ENCODE assay signal across 1 cellular context in the genomic region with DNA sequence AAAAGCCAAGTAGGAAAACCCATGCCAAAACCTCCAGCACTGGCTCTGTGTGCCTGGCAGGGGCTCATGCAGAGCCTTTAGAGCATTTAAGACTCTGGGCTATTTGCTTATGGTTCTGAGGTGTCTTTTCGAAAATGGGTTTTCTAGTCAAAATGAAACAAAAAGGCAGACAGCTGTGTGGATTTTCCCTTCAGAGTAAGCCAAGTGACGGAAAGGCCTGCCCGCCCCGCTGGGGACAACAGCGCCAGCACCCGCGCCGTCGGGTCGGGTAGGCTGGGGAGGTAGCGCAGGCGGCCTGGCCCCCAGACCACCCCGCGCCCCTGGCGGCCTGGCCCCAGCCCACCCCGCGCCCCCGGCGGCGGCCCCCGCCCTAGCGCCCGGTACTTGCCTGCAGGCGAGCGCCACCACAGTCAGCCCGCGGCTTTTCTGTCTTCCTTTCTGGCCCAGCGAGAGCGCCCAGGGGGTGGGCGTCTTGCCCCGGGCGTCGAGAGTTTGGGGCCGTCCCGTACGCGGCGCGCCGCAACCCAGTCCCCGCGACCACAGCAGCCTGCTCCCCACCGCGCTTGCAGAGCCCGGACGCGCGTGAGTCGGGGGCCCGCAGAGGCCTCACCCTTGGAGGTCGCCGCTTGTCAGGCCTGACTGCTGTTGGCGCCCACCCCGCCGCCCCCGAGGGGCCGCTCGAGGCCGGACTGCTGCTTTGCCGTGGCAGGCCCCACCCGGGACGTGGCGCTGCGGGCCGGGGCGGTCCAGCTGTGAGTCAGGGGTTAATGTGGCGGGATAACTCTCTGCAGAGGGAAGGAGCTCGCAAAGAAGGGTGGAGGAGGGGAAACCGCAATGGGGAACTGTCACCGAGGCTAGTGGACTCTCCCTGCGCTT.
A peak's percentile ranks its signal among the peaks of the same experiment; 100 is the strongest.
TF ChIP-seq lines count a peak whose summit lies in the region.

A gene with protein sequence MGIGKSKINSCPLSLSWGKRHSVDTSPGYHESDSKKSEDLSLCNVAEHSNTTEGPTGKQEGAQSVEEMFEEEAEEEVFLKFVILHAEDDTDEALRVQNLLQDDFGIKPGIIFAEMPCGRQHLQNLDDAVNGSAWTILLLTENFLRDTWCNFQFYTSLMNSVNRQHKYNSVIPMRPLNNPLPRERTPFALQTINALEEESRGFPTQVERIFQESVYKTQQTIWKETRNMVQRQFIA (minus strand): TSS at position 771 of the 876 bp plus-strand sequence. CDS start 21,223 bp downstream, outside the sequence.

TF ChIP-seq in HepG2, 621 proteins besides CTCF, POLR2A, EP300 and RAD21 (continued from another document and continues in another):
- TF ChIP-seq CBX2 (IDR thresholded peaks at IDR 0.05; ENCODE audit: low read depth, low read length) (no peak), CBX2 (CRISPR knock-in tag; IDR thresholded peaks at IDR 0.05; ENCODE audit: low read depth) (no peak), ZNF674 (CRISPR knock-in tag; IDR thresholded peaks at IDR 0.05; ENCODE audit: low read depth) (no peak), SP1 (IDR thresholded peaks at IDR 0.05) (no peak), SP1 (CRISPR knock-in tag; IDR thresholded peaks at IDR 0.05) (no peak), AGO2 (optimal IDR thresholded peaks at IDR 0.05; ENCODE audit: low read depth, low read length) (peak; percentile 89), ZNF552 (CRISPR knock-in tag; IDR thresholded peaks at IDR 0.05; ENCODE audit: borderline replicate concordance) (no peak), ZNF567 (CRISPR knock-in tag; IDR thresholded peaks at IDR 0.05; ENCODE audit: borderline replicate concordance) (no peak), TP53 (CRISPR knock-in tag; conservative IDR thresholded peaks at IDR 0.05) (no peak), GTF3A (CRISPR knock-in tag; conservative IDR thresholded peaks at IDR 0.05) (no peak), ZNF883 (CRISPR knock-in tag; IDR thresholded peaks at IDR 0.05; ENCODE audit: not compliant biosample characterization) (peak; percentile 38), ZNF274 (CRISPR knock-in tag; IDR thresholded peaks at IDR 0.05) (no peak), ZNF253 (CRISPR knock-in tag; IDR thresholded peaks at IDR 0.05; ENCODE audit: borderline replicate concordance) (no peak), MED1 (CRISPR knock-in tag; IDR thresholded peaks at IDR 0.05) (no peak), ZNF451 (CRISPR knock-in tag; IDR thresholded peaks at IDR 0.05) (no peak), ATF7-NPFF (CRISPR knock-in tag; IDR thresholded peaks at IDR 0.05; ENCODE audit: low read depth) (peak; percentile 42; the same call in 1 of the 2 replicates), ZFY (CRISPR knock-in tag; IDR thresholded peaks at IDR 0.05) (peak; percentile 45), NRL (CRISPR knock-in tag; IDR thresholded peaks at IDR 0.05; ENCODE audit: borderline replicate concordance) (0 out of 2 replicates have a peak, but pooled peaks have one; percentile 29), ZNF75D (CRISPR knock-in tag; IDR thresholded peaks at IDR 0.05; ENCODE audit: borderline replicate concordance) (no peak), SPEN (CRISPR knock-in tag; IDR thresholded peaks at IDR 0.05; ENCODE audit: low read depth) (no peak), KLF16 (CRISPR knock-in tag; IDR thresholded peaks at IDR 0.05) (no peak), HHEX (CRISPR knock-in tag; IDR thresholded peaks at IDR 0.05) (no peak)
- TF ChIP-seq, protein P1, sequence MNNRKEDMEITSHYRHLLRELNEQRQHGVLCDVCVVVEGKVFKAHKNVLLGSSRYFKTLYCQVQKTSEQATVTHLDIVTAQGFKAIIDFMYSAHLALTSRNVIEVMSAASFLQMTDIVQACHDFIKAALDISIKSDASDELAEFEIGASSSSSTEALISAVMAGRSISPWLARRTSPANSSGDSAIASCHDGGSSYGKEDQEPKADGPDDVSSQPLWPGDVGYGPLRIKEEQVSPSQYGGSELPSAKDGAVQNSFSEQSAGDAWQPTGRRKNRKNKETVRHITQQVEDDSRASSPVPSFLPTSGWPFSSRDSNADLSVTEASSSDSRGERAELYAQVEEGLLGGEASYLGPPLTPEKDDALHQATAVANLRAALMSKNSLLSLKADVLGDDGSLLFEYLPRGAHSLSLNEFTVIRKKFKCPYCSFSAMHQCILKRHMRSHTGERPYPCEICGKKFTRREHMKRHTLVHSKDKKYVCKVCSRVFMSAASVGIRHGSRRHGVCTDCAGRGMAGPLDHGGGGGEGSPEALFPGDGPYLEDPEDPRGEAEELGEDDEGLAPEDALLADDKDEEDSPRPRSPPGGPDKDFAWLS (CRISPR knock-in tag; IDR thresholded peaks at IDR 0.05; ENCODE audit: borderline replicate concordance) = no peak
- TF ChIP-seq, protein P2, sequence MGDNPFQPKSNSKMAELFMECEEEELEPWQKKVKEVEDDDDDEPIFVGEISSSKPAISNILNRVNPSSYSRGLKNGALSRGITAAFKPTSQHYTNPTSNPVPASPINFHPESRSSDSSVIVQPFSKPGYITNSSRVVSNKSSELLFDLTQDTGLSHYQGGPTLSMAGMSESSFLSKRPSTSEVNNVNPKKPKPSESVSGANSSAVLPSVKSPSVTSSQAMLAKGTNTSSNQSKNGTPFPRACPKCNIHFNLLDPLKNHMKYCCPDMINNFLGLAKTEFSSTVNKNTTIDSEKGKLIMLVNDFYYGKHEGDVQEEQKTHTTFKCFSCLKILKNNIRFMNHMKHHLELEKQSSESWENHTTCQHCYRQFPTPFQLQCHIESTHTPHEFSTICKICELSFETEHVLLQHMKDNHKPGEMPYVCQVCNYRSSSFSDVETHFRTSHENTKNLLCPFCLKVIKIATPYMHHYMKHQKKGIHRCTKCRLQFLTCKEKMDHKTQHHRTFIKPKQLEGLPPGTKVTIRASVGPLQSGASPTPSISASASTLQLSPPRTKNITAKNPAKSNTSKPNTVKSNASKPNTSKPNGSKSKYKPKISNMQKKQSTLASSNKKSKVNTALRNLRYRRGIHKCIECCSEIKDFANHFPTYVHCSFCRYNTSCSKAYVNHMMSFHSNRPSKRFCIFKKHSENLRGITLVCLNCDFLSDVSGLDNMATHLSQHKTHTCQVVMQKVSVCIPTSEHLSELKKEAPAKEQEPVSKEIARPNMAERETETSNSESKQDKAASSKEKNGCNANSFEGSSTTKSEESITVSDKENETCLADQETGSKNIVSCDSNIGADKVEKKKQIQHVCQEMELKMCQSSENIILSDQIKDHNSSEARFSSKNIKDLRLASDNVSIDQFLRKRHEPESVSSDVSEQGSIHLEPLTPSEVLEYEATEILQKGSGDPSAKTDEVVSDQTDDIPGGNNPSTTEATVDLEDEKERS (CRISPR knock-in tag; IDR thresholded peaks at IDR 0.05) = no peak
- TF ChIP-seq, protein P3, sequence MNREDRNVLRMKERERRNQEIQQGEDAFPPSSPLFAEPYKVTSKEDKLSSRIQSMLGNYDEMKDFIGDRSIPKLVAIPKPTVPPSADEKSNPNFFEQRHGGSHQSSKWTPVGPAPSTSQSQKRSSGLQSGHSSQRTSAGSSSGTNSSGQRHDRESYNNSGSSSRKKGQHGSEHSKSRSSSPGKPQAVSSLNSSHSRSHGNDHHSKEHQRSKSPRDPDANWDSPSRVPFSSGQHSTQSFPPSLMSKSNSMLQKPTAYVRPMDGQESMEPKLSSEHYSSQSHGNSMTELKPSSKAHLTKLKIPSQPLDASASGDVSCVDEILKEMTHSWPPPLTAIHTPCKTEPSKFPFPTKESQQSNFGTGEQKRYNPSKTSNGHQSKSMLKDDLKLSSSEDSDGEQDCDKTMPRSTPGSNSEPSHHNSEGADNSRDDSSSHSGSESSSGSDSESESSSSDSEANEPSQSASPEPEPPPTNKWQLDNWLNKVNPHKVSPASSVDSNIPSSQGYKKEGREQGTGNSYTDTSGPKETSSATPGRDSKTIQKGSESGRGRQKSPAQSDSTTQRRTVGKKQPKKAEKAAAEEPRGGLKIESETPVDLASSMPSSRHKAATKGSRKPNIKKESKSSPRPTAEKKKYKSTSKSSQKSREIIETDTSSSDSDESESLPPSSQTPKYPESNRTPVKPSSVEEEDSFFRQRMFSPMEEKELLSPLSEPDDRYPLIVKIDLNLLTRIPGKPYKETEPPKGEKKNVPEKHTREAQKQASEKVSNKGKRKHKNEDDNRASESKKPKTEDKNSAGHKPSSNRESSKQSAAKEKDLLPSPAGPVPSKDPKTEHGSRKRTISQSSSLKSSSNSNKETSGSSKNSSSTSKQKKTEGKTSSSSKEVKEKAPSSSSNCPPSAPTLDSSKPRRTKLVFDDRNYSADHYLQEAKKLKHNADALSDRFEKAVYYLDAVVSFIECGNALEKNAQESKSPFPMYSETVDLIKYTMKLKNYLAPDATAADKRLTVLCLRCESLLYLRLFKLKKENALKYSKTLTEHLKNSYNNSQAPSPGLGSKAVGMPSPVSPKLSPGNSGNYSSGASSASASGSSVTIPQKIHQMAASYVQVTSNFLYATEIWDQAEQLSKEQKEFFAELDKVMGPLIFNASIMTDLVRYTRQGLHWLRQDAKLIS (CRISPR knock-in tag; IDR thresholded peaks at IDR 0.05) = no peak
- TF ChIP-seq, protein P4, sequence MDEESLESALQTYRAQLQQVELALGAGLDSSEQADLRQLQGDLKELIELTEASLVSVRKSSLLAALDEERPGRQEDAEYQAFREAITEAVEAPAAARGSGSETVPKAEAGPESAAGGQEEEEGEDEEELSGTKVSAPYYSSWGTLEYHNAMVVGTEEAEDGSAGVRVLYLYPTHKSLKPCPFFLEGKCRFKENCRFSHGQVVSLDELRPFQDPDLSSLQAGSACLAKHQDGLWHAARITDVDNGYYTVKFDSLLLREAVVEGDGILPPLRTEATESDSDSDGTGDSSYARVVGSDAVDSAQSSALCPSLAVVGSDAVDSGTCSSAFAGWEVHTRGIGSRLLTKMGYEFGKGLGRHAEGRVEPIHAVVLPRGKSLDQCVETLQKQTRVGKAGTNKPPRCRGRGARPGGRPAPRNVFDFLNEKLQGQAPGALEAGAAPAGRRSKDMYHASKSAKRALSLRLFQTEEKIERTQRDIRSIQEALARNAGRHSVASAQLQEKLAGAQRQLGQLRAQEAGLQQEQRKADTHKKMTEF (CRISPR knock-in tag; IDR thresholded peaks at IDR 0.05) = peak; percentile 40; the same call in 1 of the 2 replicates
- TF ChIP-seq, protein P5, sequence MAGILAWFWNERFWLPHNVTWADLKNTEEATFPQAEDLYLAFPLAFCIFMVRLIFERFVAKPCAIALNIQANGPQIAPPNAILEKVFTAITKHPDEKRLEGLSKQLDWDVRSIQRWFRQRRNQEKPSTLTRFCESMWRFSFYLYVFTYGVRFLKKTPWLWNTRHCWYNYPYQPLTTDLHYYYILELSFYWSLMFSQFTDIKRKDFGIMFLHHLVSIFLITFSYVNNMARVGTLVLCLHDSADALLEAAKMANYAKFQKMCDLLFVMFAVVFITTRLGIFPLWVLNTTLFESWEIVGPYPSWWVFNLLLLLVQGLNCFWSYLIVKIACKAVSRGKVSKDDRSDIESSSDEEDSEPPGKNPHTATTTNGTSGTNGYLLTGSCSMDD (CRISPR knock-in tag; IDR thresholded peaks at IDR 0.05) = no peak
- TF ChIP-seq, protein P6, sequence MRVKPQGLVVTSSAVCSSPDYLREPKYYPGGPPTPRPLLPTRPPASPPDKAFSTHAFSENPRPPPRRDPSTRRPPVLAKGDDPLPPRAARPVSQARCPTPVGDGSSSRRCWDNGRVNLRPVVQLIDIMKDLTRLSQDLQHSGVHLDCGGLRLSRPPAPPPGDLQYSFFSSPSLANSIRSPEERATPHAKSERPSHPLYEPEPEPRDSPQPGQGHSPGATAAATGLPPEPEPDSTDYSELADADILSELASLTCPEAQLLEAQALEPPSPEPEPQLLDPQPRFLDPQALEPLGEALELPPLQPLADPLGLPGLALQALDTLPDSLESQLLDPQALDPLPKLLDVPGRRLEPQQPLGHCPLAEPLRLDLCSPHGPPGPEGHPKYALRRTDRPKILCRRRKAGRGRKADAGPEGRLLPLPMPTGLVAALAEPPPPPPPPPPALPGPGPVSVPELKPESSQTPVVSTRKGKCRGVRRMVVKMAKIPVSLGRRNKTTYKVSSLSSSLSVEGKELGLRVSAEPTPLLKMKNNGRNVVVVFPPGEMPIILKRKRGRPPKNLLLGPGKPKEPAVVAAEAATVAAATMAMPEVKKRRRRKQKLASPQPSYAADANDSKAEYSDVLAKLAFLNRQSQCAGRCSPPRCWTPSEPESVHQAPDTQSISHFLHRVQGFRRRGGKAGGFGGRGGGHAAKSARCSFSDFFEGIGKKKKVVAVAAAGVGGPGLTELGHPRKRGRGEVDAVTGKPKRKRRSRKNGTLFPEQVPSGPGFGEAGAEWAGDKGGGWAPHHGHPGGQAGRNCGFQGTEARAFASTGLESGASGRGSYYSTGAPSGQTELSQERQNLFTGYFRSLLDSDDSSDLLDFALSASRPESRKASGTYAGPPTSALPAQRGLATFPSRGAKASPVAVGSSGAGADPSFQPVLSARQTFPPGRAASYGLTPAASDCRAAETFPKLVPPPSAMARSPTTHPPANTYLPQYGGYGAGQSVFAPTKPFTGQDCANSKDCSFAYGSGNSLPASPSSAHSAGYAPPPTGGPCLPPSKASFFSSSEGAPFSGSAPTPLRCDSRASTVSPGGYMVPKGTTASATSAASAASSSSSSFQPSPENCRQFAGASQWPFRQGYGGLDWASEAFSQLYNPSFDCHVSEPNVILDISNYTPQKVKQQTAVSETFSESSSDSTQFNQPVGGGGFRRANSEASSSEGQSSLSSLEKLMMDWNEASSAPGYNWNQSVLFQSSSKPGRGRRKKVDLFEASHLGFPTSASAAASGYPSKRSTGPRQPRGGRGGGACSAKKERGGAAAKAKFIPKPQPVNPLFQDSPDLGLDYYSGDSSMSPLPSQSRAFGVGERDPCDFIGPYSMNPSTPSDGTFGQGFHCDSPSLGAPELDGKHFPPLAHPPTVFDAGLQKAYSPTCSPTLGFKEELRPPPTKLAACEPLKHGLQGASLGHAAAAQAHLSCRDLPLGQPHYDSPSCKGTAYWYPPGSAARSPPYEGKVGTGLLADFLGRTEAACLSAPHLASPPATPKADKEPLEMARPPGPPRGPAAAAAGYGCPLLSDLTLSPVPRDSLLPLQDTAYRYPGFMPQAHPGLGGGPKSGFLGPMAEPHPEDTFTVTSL (CRISPR knock-in tag; IDR thresholded peaks at IDR 0.05; ENCODE audit: borderline replicate concordance) = no peak
- TF ChIP-seq, protein P7, sequence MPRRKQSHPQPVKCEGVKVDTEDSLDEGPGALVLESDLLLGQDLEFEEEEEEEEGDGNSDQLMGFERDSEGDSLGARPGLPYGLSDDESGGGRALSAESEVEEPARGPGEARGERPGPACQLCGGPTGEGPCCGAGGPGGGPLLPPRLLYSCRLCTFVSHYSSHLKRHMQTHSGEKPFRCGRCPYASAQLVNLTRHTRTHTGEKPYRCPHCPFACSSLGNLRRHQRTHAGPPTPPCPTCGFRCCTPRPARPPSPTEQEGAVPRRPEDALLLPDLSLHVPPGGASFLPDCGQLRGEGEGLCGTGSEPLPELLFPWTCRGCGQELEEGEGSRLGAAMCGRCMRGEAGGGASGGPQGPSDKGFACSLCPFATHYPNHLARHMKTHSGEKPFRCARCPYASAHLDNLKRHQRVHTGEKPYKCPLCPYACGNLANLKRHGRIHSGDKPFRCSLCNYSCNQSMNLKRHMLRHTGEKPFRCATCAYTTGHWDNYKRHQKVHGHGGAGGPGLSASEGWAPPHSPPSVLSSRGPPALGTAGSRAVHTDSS (CRISPR knock-in tag; conservative IDR thresholded peaks at IDR 0.05) = no peak
- TF ChIP-seq, protein P8, sequence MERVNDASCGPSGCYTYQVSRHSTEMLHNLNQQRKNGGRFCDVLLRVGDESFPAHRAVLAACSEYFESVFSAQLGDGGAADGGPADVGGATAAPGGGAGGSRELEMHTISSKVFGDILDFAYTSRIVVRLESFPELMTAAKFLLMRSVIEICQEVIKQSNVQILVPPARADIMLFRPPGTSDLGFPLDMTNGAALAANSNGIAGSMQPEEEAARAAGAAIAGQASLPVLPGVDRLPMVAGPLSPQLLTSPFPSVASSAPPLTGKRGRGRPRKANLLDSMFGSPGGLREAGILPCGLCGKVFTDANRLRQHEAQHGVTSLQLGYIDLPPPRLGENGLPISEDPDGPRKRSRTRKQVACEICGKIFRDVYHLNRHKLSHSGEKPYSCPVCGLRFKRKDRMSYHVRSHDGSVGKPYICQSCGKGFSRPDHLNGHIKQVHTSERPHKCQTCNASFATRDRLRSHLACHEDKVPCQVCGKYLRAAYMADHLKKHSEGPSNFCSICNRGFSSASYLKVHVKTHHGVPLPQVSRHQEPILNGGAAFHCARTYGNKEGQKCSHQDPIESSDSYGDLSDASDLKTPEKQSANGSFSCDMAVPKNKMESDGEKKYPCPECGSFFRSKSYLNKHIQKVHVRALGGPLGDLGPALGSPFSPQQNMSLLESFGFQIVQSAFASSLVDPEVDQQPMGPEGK (CRISPR knock-in tag; IDR thresholded peaks at IDR 0.05) = peak; percentile 38; the same call in 1 of the 2 replicates
